28 cellular contexts compared by ENCODE assay signal in the genomic region with DNA sequence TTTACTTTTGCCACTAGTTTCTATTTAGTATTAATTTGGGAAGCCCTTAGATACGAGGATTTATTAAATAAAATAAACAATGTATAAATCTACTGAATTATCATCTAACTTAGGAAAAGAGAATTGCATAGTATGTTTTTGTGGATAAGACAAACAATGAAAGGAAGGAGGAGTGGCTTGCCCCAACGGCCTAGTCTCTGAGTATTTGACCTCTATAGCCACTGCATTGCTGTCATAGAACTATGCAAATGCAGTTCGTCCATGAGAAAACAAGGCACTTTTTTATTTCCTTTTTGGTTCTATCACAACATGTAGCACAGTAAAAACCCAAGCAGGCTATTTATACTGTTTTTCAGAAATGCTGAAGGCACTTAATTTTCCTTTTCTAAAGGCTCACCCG.
"Had no signal": no experiment of that assay in that cellular context is flagged by ENCODE, and none has a peak within 500 bp of the region (broad histone marks: within the 10 kb centered on the region; RNA-seq: fewer than 3 reads in every experiment).

No MANE protein-coding gene starts in this region.

- ATAC-seq: activated CD8-positive, alpha-beta T cell treated with anti-CD3 and anti-CD28 coated beads for 36 hours; activated T-cell treated with anti-CD3 and anti-CD28 coated beads, Interleukin-2, amount 50 U/mL, for 72 hours; activated T-helper 17 cell treated with anti-CD3 and anti-CD28 coated beads, Interleukin-2, amount 50 U/mL, for 72 hours; PC-3 had no signal

- H3K4me2 ChIP-seq: SK-N-SH had no signal

- H3K4me3 ChIP-seq: ascending aorta, breast epithelium, MG63, Peyer's patch, SJSA1 had no signal

- H3K9me2 ChIP-seq: SK-N-SH had no signal

- DNase-seq: activated CD4-positive, alpha-beta T cell treated with anti-CD3 and anti-CD28 coated beads, Interleukin-2, amount 10 ng/mL, durations not matched to agents 24 days and 14 days; activated CD4-positive, alpha-beta T cell treated with anti-CD3 and anti-CD28 coated beads, Interleukin-2, amount 50 U/mL, for 4 hours; activated CD8-positive, alpha-beta T cell treated with anti-CD3 and anti-CD28 coated beads for 36 hours; activated gamma-delta T cell; activated naive CD4-positive, alpha-beta T cell treated with Interleukin-2 at 50 U/mL for 16 hours; activated naive CD8-positive, alpha-beta T cell treated with anti-CD3 and anti-CD28 coated beads, Interleukin-2, amount 10 ng/mL, durations not matched to agents 7 days and 5 days; activated T-cell treated with anti-CD3 and anti-CD28 coated beads, Interleukin-2, amount 50 U/mL, for 1 hour; activated T-cell treated with anti-CD3 and anti-CD28 coated beads, Interleukin-2, amount 50 U/mL, for 72 hours; Kasumi-1; KG1; MG63; NCI-H1048; NCI-H1105 treated with DMSO at 0.1 percent for 48 hours; NCI-H1436; NCI-H1694; NCI-H2081 treated with DMSO at 0.1 percent for 48 hours; NCI-H510A; NCI-H774; NK-92 treated with Interleukin-12 subunit alpha and Interleukin-12 subunit beta, amount 100 ng/mL, for 24 hours; PC-3; Peyer's patch; RPMI8226; SHP77 treated with DMSO at 0.1 percent for 48 hours; SK-N-SH had no signal

- H3K27me3 ChIP-seq: ascending aorta, breast epithelium, Peyer's patch, SJSA1 had no signal

- H3K4me1 ChIP-seq: ascending aorta, breast epithelium, Peyer's patch, SJSA1 had no signal

- H3K9me3 ChIP-seq: ascending aorta, breast epithelium, MG63, Peyer's patch, SJSA1, SK-N-SH had no signal

- H3K36me3 ChIP-seq: ascending aorta, breast epithelium, MG63, Peyer's patch, SJSA1 had no signal

- H3K27ac ChIP-seq: ascending aorta, breast epithelium, Peyer's patch, SJSA1 had no signal

- H3K9ac ChIP-seq: SK-N-SH had no signal
